In genomic region chr17:40061532-40062038, GRCh38 we compare ENCODE assay signal across 10 cellular contexts. TPM values are rescaled to one million over a fixed set of nuclear protein-coding genes. Genes with fewer than 3 reads are reported as not detected.
DNase-seq lines count a peak whose midpoint lies in the region; ATAC-seq and TF ChIP-seq lines count a peak whose summit lies in the region.
"Had no signal": no experiment of that assay in that cellular context is flagged by ENCODE, and none has a peak within 500 bp of the region (broad histone marks: within the 10 kb centered on the region; RNA-seq: fewer than 3 reads in every experiment).

No MANE protein-coding gene starts in this region.

- H3K27ac ChIP-seq in right cardiac atrium (ENCODE audit: low read length) (no peak overlapping the region), ascending aorta (peak overlapping the region; percentile 63 to 79)
- H3K27ac ChIP-seq: left lung had no signal

- ATAC-seq in right cardiac atrium (no peak), Right ventricle myocardium superior (ENCODE audit: poor library complexity) (no peak), HG02763 (IDR thresholded peaks at IDR 0.05; ENCODE audit: unreplicated experiment) (no peak), HG02852 (IDR thresholded peaks at IDR 0.05; ENCODE audit: unreplicated experiment) (no peak)
- ATAC-seq: left lung had no signal

- H3K4me3 ChIP-seq in right cardiac atrium (ENCODE audit: low read length): no peak overlapping the region
- H3K4me3 ChIP-seq in ascending aorta: no peak overlapping the region
- no peak overlapping the region for H3K4me3 ChIP-seq in mucosa of stomach (ENCODE audit: low read length)

- peak overlapping the region; percentile 84 for H3K4me3 Mint-ChIP-seq in type B pancreatic cell

- peaks cover 29% of the 10 kb centered on the region for H3K4me1 Mint-ChIP-seq in type B pancreatic cell (ENCODE audit: unreplicated experiment)

- peak overlapping the region; percentile 65 for H3K9ac ChIP-seq in mucosa of stomach (ENCODE audit: low read length)

- H3K36me3 Mint-ChIP-seq in type B pancreatic cell: no peaks in the 10 kb centered on the region

- H3K27ac Mint-ChIP-seq in type B pancreatic cell: peak overlapping the region; percentile 85

- 75% methylated on average over 11 of the region's 11 CpGs for WGBS in right cardiac atrium

- intact Hi-C loops in right cardiac atrium (cut with DNase I): loop anchor here in 2 of 4 donors (2.0 to 5.0 kb wide), 2 partner anchors 25 to 36 kb away; no protein-coding TSS in a partner anchor
- intact Hi-C loops in Right ventricle myocardium superior (cut with DNase I): loop anchor here (2.0 kb wide), 2 partner anchors 25 to 49 kb away; no protein-coding TSS in a partner anchor
- intact Hi-C loops in ascending aorta (cut with DNase I): loop anchor here (1.0 to 2.0 kb wide), 3 partner anchors 25 to 107 kb away; no protein-coding TSS in a partner anchor

- no peaks in the 10 kb centered on the region for H3K36me3 ChIP-seq in ascending aorta
- H3K36me3 ChIP-seq in mucosa of stomach (ENCODE audit: control insufficient read depth, insufficient read depth, low read length): no peaks in the 10 kb centered on the region
- H3K36me3 ChIP-seq: left lung, upper lobe of left lung had no signal

- H3K27me3 ChIP-seq in right cardiac atrium (ENCODE audit: control insufficient read depth, insufficient read depth) (no peaks in the 10 kb centered on the region), ascending aorta (no peaks in the 10 kb centered on the region), mucosa of stomach (ENCODE audit: control insufficient read depth, insufficient read depth, low read length) (no peaks in the 10 kb centered on the region)
- H3K27me3 ChIP-seq: left lung, upper lobe of left lung had no signal

- H3K9me3 ChIP-seq in right cardiac atrium (ENCODE audit: control insufficient read depth, low read length): no peaks in the 10 kb centered on the region
- H3K9me3 ChIP-seq in ascending aorta: no peaks in the 10 kb centered on the region
- H3K9me3 ChIP-seq in mucosa of stomach (ENCODE audit: control insufficient read depth, low read length): no peaks in the 10 kb centered on the region
- H3K9me3 ChIP-seq: left lung, upper lobe of left lung had no signal

- TF ChIP-seq CTCF in ascending aorta (IDR thresholded peaks at IDR 0.05): no peak
- TF ChIP-seq CTCF in type B pancreatic cell (conservative IDR thresholded peaks at IDR 0.05): no peak

- peaks cover 15% of the 10 kb centered on the region for H3K27me3 Mint-ChIP-seq in type B pancreatic cell

- DNase-seq in right cardiac atrium (peak in 2 of 3 donors; percentile 50 to 51), Right ventricle myocardium superior (no peak), ascending aorta (ENCODE audit: low spot score in 2 of 2) (no peak), type B pancreatic cell (ENCODE audit: extremely low spot score, unreplicated experiment) (no peak), midbrain (lab: John Stamatoyannopoulos, UW) (no peak)
- DNase-seq: left lung had no signal

- H3K9me3 Mint-ChIP-seq in type B pancreatic cell: no peaks in the 10 kb centered on the region

- H3K4me1 ChIP-seq in right cardiac atrium (ENCODE audit: control insufficient read depth, insufficient read depth, low read length) (peaks cover 9% of the 10 kb centered on the region), ascending aorta (peaks cover 10 to 30% of the 10 kb centered on the region in 2 donors), mucosa of stomach (ENCODE audit: control insufficient read depth, insufficient read depth, low read length) (peaks cover 55% of the 10 kb centered on the region)

RNA-seq across cellular contexts. Expression of gene THRA, which starts 1.2 kb away (rescaled TPM):
- total RNA-seq in right cardiac atrium (10 to 100 TPM; 80.6 to 99.5 (median 95.9) TPM), Right ventricle myocardium superior (80.0 TPM), ascending aorta (35.4 TPM), type B pancreatic cell (ENCODE audit: low replicate concordance) (18.3 and 37.0 TPM in 2 replicates)
- 73.3 TPM for polyA plus RNA-seq in right cardiac atrium

RNA-seq across cellular contexts. Expression of gene MED24, which starts 7.4 kb away (rescaled TPM):
- total RNA-seq in right cardiac atrium (10 to 100 TPM; 54.3 to 60.5 (median 54.7) TPM), Right ventricle myocardium superior (54.0 TPM), ascending aorta (176 TPM), type B pancreatic cell (ENCODE audit: low replicate concordance) (93.2 and 123 TPM in 2 replicates)
- 45.1 TPM for polyA plus RNA-seq in right cardiac atrium

RNA-seq across cellular contexts. Expression of gene NR1D1, which starts 38.8 kb away (rescaled TPM):
- total RNA-seq in right cardiac atrium (10 to 100 TPM; 10.2 to 25.1 (median 18.8) TPM), Right ventricle myocardium superior (21.1 TPM), ascending aorta (0.43 TPM), type B pancreatic cell (ENCODE audit: low replicate concordance) (5.7 and 9.5 TPM in 2 replicates)
- polyA plus RNA-seq in right cardiac atrium: 12.3 TPM

RNA-seq across cellular contexts. Expression of gene CSF3, which starts 46.3 kb away (rescaled TPM):
- total RNA-seq in right cardiac atrium (under 1 TPM in 2 of 4 donors, not detected in 2; 0.40 to 0.58 TPM), Right ventricle myocardium superior (not detected), ascending aorta (0.43 TPM), type B pancreatic cell (ENCODE audit: low replicate concordance) (not detected in 2 replicates)
- polyA plus RNA-seq in right cardiac atrium: 0.97 TPM

Comparison
In these comparisons a context has a peak if more than half of its experiments do, and no peak if none do; other contexts are left out.
1. DNase-seq: peak in right cardiac atrium (2 of 3); none in Right ventricle myocardium superior (single experiment), ascending aorta (0 of 2), type B pancreatic cell (single experiment) and midbrain (single experiment).